Comparison of ENCODE assay signal across 15 cellular contexts in the genomic region with DNA sequence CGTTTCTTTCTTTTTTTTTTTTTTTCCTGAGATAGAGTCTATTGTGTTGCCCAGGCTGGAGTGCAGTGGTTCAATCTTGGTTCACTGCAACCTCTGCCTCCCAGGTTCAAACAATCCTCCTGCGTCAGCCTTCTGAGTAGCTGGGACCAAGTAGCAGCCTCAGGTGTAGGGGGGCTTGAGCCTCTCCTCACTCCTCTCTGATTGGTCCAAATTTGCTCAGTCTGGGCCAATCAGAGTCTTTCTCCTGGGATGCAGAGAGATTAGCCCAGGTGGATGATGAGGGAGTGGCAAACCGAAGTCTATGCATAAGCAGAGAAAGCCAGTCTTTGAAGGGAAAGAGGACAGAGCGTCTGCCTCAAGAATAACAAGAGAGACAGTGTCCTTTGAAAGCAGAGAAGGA.
DNase-seq lines count a peak whose midpoint lies in the region; ATAC-seq, FAIRE-seq and TF ChIP-seq lines count a peak whose summit lies in the region.
"Had no signal": no experiment of that assay in that cellular context is flagged by ENCODE, and none has a peak within 500 bp of the region (broad histone marks: within the 10 kb centered on the region; RNA-seq: fewer than 3 reads in every experiment).

No MANE protein-coding gene starts in this region.

- no peak for ATAC-seq in HepG2
- no peak for ATAC-seq in right lobe of liver
- no peak for ATAC-seq in HG03565 (IDR thresholded peaks at IDR 0.05; ENCODE audit: unreplicated experiment)
- ATAC-seq in GM19452 (IDR thresholded peaks at IDR 0.05; ENCODE audit: unreplicated experiment): no peak

- FAIRE-seq in HepG2 (lab: Jason Lieb, UNC): no peak
- FAIRE-seq: GM19239, H54 had no signal

- no TSS peak for BruUV-seq in HepG2 (replicated peaks; lab: Mats Ljungman, UMichigan)

- no peaks in the 10 kb centered on the region for H3K36me3 Mint-ChIP-seq in endodermal cell (ENCODE audit: low read depth)
- H3K36me3 Mint-ChIP-seq: CD4-positive, alpha-beta memory T cell had no signal

- TF ChIP-seq RAD21 in HepG2 (CRISPR knock-in tag; IDR thresholded peaks at IDR 0.05): no peak

- WGBS in HepG2 (ENCODE audit: low lambda C conversion rate): 64% methylated on average over 4 of the region's 4 CpGs
- 67% methylated on average over 3 of the region's 4 CpGs for WGBS in right lobe of liver (ENCODE audit: insufficient coverage, low coverage, low lambda C conversion rate, missing lambda C conversion rate)
- WGBS in endodermal cell (ENCODE audit: insufficient coverage in 1 of 2, insufficient read length in 1 of 2), 2 experiments: 87 to 89% methylated on average over 4 of the region's 4 CpGs

- intact Hi-C loops in HepG2 (cut with micrococcal nuclease; ENCODE audit: unreplicated experiment): no loop called here
- intact Hi-C loops in right lobe of liver (cut with DNase I): no loop called here

- H4K20me1 ChIP-seq in HepG2 (ENCODE audit: insufficient read depth, low read length) (no peaks in the 10 kb centered on the region), Karpas-422 (ENCODE audit: insufficient read depth, low read depth, low read length) (no peaks in the 10 kb centered on the region)

- no peak for TF ChIP-seq CTCF in HepG2 (CRISPR knock-in tag; IDR thresholded peaks at IDR 0.05)
- TF ChIP-seq CTCF in right lobe of liver (IDR thresholded peaks at IDR 0.05): no peak
- no peak for TF ChIP-seq CTCF in endodermal cell (conservative IDR thresholded peaks at IDR 0.05)

- no peak for TF ChIP-seq EP300 in HepG2 (IDR thresholded peaks at IDR 0.05; ENCODE audit: low read depth in 2 of 2, low read length in 2 of 2)
- no peak for TF ChIP-seq EP300 in HepG2 (CRISPR knock-in tag; IDR thresholded peaks at IDR 0.05; ENCODE audit: borderline replicate concordance)

- H3K4me1 ChIP-seq in HepG2 (ENCODE audit: insufficient read depth, low read length): no peaks in the 10 kb centered on the region
- H3K4me1 ChIP-seq in right lobe of liver: no peaks in the 10 kb centered on the region
- H3K4me1 ChIP-seq in Karpas-422 (ENCODE audit: low read length): peaks cover 6% of the 10 kb centered on the region
- no peaks in the 10 kb centered on the region for H3K4me1 ChIP-seq in endodermal cell (ENCODE audit: control insufficient read depth, insufficient read depth, low read length)

- peaks cover 3% of the 10 kb centered on the region for H3K27me3 Mint-ChIP-seq in endodermal cell (ENCODE audit: insufficient read depth)

- H3K27ac ChIP-seq in HepG2 (ENCODE audit: extremely low read length, insufficient read depth, low read length) (no peak overlapping the region), right lobe of liver (no peak overlapping the region), Karpas-422 (ENCODE audit: low read length) (no peak overlapping the region), endodermal cell (ENCODE audit: low read depth, low read length) (no peak overlapping the region)
- H3K27ac ChIP-seq: C4-2B had no signal

- no peak overlapping the region for H3K4me3 ChIP-seq in HepG2 (replicated peaks in 1 of 3; ENCODE audit: insufficient read depth in 1 of 3, low read depth in 2 of 3, low read length in 3 of 3)
- H3K4me3 ChIP-seq in right lobe of liver: no peak overlapping the region
- no peak overlapping the region for H3K4me3 ChIP-seq in Karpas-422 (ENCODE audit: low read length)
- H3K4me3 ChIP-seq in endodermal cell (ENCODE audit: low read length): no peak overlapping the region

- H3K79me2 ChIP-seq in HepG2 (ENCODE audit: insufficient read depth, low read length): no peaks in the 10 kb centered on the region
- no peaks in the 10 kb centered on the region for H3K79me2 ChIP-seq in Karpas-422 (ENCODE audit: low read length)

- no peaks in the 10 kb centered on the region for H3K9me2 ChIP-seq in Karpas-422 (replicated peaks; ENCODE audit: insufficient read depth, low read length)

- H3K4me2 ChIP-seq in HepG2 (ENCODE audit: low read depth, low read length): no peak overlapping the region
- peak overlapping the region; percentile 26 for H3K4me2 ChIP-seq in Karpas-422 (ENCODE audit: low read depth, low read length, poor library complexity, severe bottlenecking)

- no peaks in the 10 kb centered on the region for H3K36me3 ChIP-seq in HepG2 (replicated peaks in 1 of 2; ENCODE audit: control insufficient read depth in 1 of 2, insufficient read depth in 2 of 2, low read length in 2 of 2)
- H3K36me3 ChIP-seq in right lobe of liver: no peaks in the 10 kb centered on the region
- no peaks in the 10 kb centered on the region for H3K36me3 ChIP-seq in Karpas-422 (ENCODE audit: insufficient read depth, low read length)
- no peaks in the 10 kb centered on the region for H3K36me3 ChIP-seq in endodermal cell (ENCODE audit: control insufficient read depth, insufficient read depth, low read length)

- no peak for DNase-seq in HepG2 (ENCODE audit: low spot score)
- DNase-seq in right lobe of liver: no peak
- DNase-seq in Karpas-422: no peak
- DNase-seq in endodermal cell: peak; percentile 55
- DNase-seq in activated CD4-positive, alpha-beta T cell treated with anti-CD3 and anti-CD28 coated beads, Interleukin-2, amount 50 U/mL, for 48 hours: no peak
- DNase-seq in NCI-H146 (lab: John Stamatoyannopoulos, UW): no peak
- DNase-seq: ACHN; CD4-positive, alpha-beta memory T cell; DMS53; GF-D8 had no signal

- POLR2A ChIA-PET in HepG2 (lab: Yijun Ruan, JAX): interaction anchor here (0.7 kb wide), 3 partner anchors 43 to 461 kb away, joined by 3 to 5 read pairs (median 3); no protein-coding TSS in a partner anchor

- no peaks in the 10 kb centered on the region for H3K27me3 ChIP-seq in HepG2 (ENCODE audit: control insufficient read depth in 1 of 2, insufficient read depth in 2 of 2, low read length in 2 of 2)
- H3K27me3 ChIP-seq in right lobe of liver: no peaks in the 10 kb centered on the region
- no peaks in the 10 kb centered on the region for H3K27me3 ChIP-seq in Karpas-422 (ENCODE audit: low read length)
- no peaks in the 10 kb centered on the region for H3K27me3 ChIP-seq in endodermal cell (ENCODE audit: control insufficient read depth, insufficient read depth, low read length, poor library complexity, severe bottlenecking)

- in situ Hi-C loops in HepG2 (cut with HindIII; ENCODE audit: extremely low pct_ligation_motif_present, low pct_unique_long_range_greater_than_20kb): no loop called here

- H3K4me1 Mint-ChIP-seq in endodermal cell: peaks cover 1% of the 10 kb centered on the region
- H3K4me1 Mint-ChIP-seq: CD4-positive, alpha-beta memory T cell had no signal

- TF ChIP-seq POLR2A in HepG2 (IDR thresholded peaks at IDR 0.05; ENCODE audit: insufficient read depth in 1 of 2, low read depth in 2 of 2, low read length in 2 of 2) (no peak), right lobe of liver (IDR thresholded peaks at IDR 0.05) (no peak)

- H3K9me3 ChIP-seq in HepG2 (ENCODE audit: low read length): no peaks in the 10 kb centered on the region
- H3K9me3 ChIP-seq in right lobe of liver: no peaks in the 10 kb centered on the region
- H3K9me3 ChIP-seq in Karpas-422 (ENCODE audit: low read length): no peaks in the 10 kb centered on the region
- no peaks in the 10 kb centered on the region for H3K9me3 ChIP-seq in endodermal cell (ENCODE audit: control insufficient read depth, low read length)

- H3K9ac ChIP-seq in HepG2 (ENCODE audit: insufficient read depth, low read depth, low read length): no peak overlapping the region
- no peak overlapping the region for H3K9ac ChIP-seq in Karpas-422 (ENCODE audit: low read length)
- no peak overlapping the region for H3K9ac ChIP-seq in endodermal cell (ENCODE audit: extremely low read depth, low read length, poor library complexity, severe bottlenecking)

- H3K27ac Mint-ChIP-seq in endodermal cell: no peak overlapping the region
- H3K27ac Mint-ChIP-seq: CD4-positive, alpha-beta memory T cell had no signal

- CTCF ChIA-PET in HepG2 (lab: Yijun Ruan, JAX; ENCODE audit: low intra/inter-chr PET ratio, low total read pairs): no interaction called here

- no peak overlapping the region for H2AFZ ChIP-seq in HepG2 (ENCODE audit: low read length)
- no peak overlapping the region for H2AFZ ChIP-seq in Karpas-422 (ENCODE audit: low read length)

- H3K4me3 Mint-ChIP-seq in endodermal cell: no peak overlapping the region
- H3K4me3 Mint-ChIP-seq: CD4-positive, alpha-beta memory T cell had no signal

- H3K9me3 Mint-ChIP-seq in endodermal cell: no peaks in the 10 kb centered on the region
- H3K9me3 Mint-ChIP-seq: CD4-positive, alpha-beta memory T cell had no signal

TF ChIP-seq in HepG2, 621 proteins besides CTCF, POLR2A, EP300 and RAD21:
- peak; percentile 37 for TF ChIP-seq NFYC (CRISPR knock-in tag; IDR thresholded peaks at IDR 0.05)
- no peak for TF ChIP-seq CHD2 (IDR thresholded peaks at IDR 0.05; ENCODE audit: low read depth, low read length)
- TF ChIP-seq NFYB (CRISPR knock-in tag; IDR thresholded peaks at IDR 0.05): peak; percentile 52; the same call in 1 of the 2 replicates
